In genomic region chr6:42137192-42137753, GRCh38 we compare ENCODE assay signal across 1 cellular context.
TF ChIP-seq lines count a peak whose summit lies in the region.

No MANE protein-coding gene starts in this region.

TF ChIP-seq in GM12878, 131 proteins besides CTCF, POLR2A, EP300 and RAD21:
- no peak for TF ChIP-seq IKZF1 (conservative IDR thresholded peaks at IDR 0.05)
- no peak for TF ChIP-seq TARDBP (IDR thresholded peaks at IDR 0.05; ENCODE audit: borderline replicate concordance)
- no peak for TF ChIP-seq FOXM1 (IDR thresholded peaks at IDR 0.05; ENCODE audit: low read depth, low read length)
- TF ChIP-seq IRF4 (IDR thresholded peaks at IDR 0.05; ENCODE audit: low read depth, low read length), result peak; percentile 0; the same call in 1 of the 2 replicates
- no peak for TF ChIP-seq NR2C1 (IDR thresholded peaks at IDR 0.05)
- no peak for TF ChIP-seq SUZ12 (IDR thresholded peaks at IDR 0.05; ENCODE audit: unreplicated experiment)
